ENCODE assay signal across 14 cellular contexts in the genomic region with DNA sequence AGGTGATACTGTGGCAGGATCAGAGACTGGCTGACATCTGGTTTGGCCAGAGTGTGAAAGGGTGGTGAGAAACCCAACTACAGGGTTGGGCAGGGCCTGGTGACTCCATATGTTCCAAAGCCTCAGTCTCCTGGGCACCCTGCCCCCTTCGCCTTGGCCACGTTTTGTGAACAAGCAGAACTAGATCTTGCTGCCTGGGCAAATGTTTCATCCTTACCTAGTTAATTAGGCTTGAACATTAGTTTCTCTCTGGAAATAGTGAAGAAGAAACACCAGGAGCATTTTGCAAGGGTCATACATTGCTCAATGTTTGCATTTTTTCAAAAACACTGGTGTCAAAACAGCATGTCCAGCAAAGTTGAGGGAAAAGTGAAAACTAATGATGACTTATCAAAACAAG.
DNase-seq lines count a peak whose midpoint lies in the region; ATAC-seq and TF ChIP-seq lines count a peak whose summit lies in the region.
"Had no signal": no experiment of that assay in that cellular context is flagged by ENCODE, and none has a peak within 500 bp of the region (broad histone marks: within the 10 kb centered on the region; RNA-seq: fewer than 3 reads in every experiment).

No MANE protein-coding gene starts in this region.

- TF ChIP-seq CTCF in AG10803 (conservative IDR thresholded peaks at IDR 0.05; ENCODE audit: low read length) (no peak), epithelial cell of esophagus (IDR thresholded peaks at IDR 0.05; ENCODE audit: insufficient read depth, low read depth, low read length, missing control alignments) (no peak), tibial artery (IDR thresholded peaks at IDR 0.05) (no peak)

- no peaks in the 10 kb centered on the region for H3K9me3 ChIP-seq in tibial artery

- peak overlapping the region; percentile 17 for H3K4me3 Mint-ChIP-seq in natural killer cell treated with Interleukin-12 subunit alpha and Interleukin-12 subunit beta and Interleukin-15 and Interleukin-18, amount 100 ng/mL, for 72 hours
- H3K4me3 Mint-ChIP-seq: activated CD8-positive, alpha-beta memory T cell treated with anti-CD3 and anti-CD28 coated beads, Interleukin-2, amount 10 ng/mL, durations not matched to agents 7 days and 5 days had no signal

- no peaks in the 10 kb centered on the region for H3K9me3 Mint-ChIP-seq in natural killer cell treated with Interleukin-12 subunit alpha and Interleukin-12 subunit beta and Interleukin-15 and Interleukin-18, amount 100 ng/mL, for 72 hours

- DNase-seq in AG10803 (ENCODE audit: low read depth) (peak; percentile 91), HCEC 1CT (peak; percentile 70), epithelial cell of esophagus (ENCODE audit: low read depth) (peak; percentile 70), NCI-H524 treated with DMSO at 0.1 percent for 48 hours (lab: John Stamatoyannopoulos, UW) (no peak), amygdala (lab: John Stamatoyannopoulos, UW) (no peak), tibial artery (no peak)
- DNase-seq in natural killer cell treated with Interleukin-12 subunit alpha and Interleukin-12 subunit beta and Interleukin-15 and Interleukin-18, amount 100 ng/mL, for 72 hours (ENCODE audit: low spot score) = no peak
- DNase-seq in activated naive CD4-positive, alpha-beta T cell treated with Interleukin-2 at 50 U/mL for 16 hours = no peak
- DNase-seq: activated CD8-positive, alpha-beta memory T cell treated with anti-CD3 and anti-CD28 coated beads, Interleukin-2, amount 10 ng/mL, durations not matched to agents 7 days and 5 days; H7; NCI-H2107; PC-3; T-helper 9 cell had no signal

- no peaks in the 10 kb centered on the region for H3K27me3 ChIP-seq in tibial artery

- ATAC-seq in natural killer cell treated with Interleukin-12 subunit alpha and Interleukin-12 subunit beta and Interleukin-15 and Interleukin-18, amount 100 ng/mL, for 72 hours = peak; percentile 75 to 78
- ATAC-seq: activated CD8-positive, alpha-beta memory T cell treated with anti-CD3 and anti-CD28 coated beads, Interleukin-2, amount 10 ng/mL, durations not matched to agents 7 days and 5 days; PC-3; sciatic nerve had no signal

- no peaks in the 10 kb centered on the region for H3K36me3 Mint-ChIP-seq in natural killer cell treated with Interleukin-12 subunit alpha and Interleukin-12 subunit beta and Interleukin-15 and Interleukin-18, amount 100 ng/mL, for 72 hours
- H3K36me3 Mint-ChIP-seq: activated CD8-positive, alpha-beta memory T cell treated with anti-CD3 and anti-CD28 coated beads, Interleukin-2, amount 10 ng/mL, durations not matched to agents 7 days and 5 days had no signal

- peaks cover 6 to 8% of the 10 kb centered on the region in 2 donors for H3K4me1 Mint-ChIP-seq in natural killer cell treated with Interleukin-12 subunit alpha and Interleukin-12 subunit beta and Interleukin-15 and Interleukin-18, amount 100 ng/mL, for 72 hours (ENCODE audit: low read depth in 2 of 2)

- H3K36me3 ChIP-seq in tibial artery = no peaks in the 10 kb centered on the region

- intact Hi-C loops in tibial artery (cut with DNase I; ENCODE audit: low total_unique reads) = no loop called here

- H3K4me3 ChIP-seq in AG10803 (ENCODE audit: low read length) (no peak overlapping the region), epithelial cell of esophagus (ENCODE audit: low read length) (no peak overlapping the region), tibial artery (no peak overlapping the region)

- peaks cover 0 to 20% (median 10%) of the 10 kb centered on the region in 4 donors for H3K4me1 ChIP-seq in tibial artery

- H3K27me3 Mint-ChIP-seq in natural killer cell treated with Interleukin-12 subunit alpha and Interleukin-12 subunit beta and Interleukin-15 and Interleukin-18, amount 100 ng/mL, for 72 hours = peaks cover 8 to 12% of the 10 kb centered on the region in 2 donors

- no peak overlapping the region for H3K27ac ChIP-seq in tibial artery

- peak overlapping the region in 1 of 2 donors; percentile 10 for H3K27ac Mint-ChIP-seq in natural killer cell treated with Interleukin-12 subunit alpha and Interleukin-12 subunit beta and Interleukin-15 and Interleukin-18, amount 100 ng/mL, for 72 hours
- H3K27ac Mint-ChIP-seq: activated CD8-positive, alpha-beta memory T cell treated with anti-CD3 and anti-CD28 coated beads, Interleukin-2, amount 10 ng/mL, durations not matched to agents 7 days and 5 days had no signal

Comparison
In these comparisons a context has a peak if more than half of its experiments do, and no peak if none do; other contexts are left out.
1. DNase-seq: peak in AG10803 (single experiment), HCEC 1CT (single experiment) and epithelial cell of esophagus (single experiment); none in natural killer cell treated with Interleukin-12 subunit alpha and Interleukin-12 subunit beta and Interleukin-15 and Interleukin-18, amount 100 ng/mL, for 72 hours (single experiment), NCI-H524 treated with DMSO at 0.1 percent for 48 hours (single experiment), amygdala (0 of 56), tibial artery (0 of 2) and activated naive CD4-positive, alpha-beta T cell treated with Interleukin-2 at 50 U/mL for 16 hours (single experiment).